In the genomic region with DNA sequence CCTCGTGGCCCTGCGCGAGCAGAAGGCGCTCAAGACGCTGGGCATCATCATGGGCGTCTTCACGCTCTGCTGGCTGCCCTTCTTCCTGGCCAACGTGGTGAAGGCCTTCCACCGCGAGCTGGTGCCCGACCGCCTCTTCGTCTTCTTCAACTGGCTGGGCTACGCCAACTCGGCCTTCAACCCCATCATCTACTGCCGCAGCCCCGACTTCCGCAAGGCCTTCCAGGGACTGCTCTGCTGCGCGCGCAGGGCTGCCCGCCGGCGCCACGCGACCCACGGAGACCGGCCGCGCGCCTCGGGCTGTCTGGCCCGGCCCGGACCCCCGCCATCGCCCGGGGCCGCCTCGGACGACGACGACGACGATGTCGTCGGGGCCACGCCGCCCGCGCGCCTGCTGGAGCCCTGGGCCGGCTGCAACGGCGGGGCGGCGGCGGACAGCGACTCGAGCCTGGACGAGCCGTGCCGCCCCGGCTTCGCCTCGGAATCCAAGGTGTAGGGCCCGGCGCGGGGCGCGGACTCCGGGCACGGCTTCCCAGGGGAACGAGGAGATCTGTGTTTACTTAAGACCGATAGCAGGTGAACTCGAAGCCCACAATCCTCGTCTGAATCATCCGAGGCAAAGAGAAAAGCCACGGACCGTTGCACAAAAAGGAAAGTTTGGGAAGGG, we compare ENCODE assay signal across 8 cellular contexts. TPM values are rescaled to one million over a fixed set of nuclear protein-coding genes. Genes with fewer than 3 reads are reported as not detected.
DNase-seq lines count a peak whose midpoint lies in the region; ATAC-seq and TF ChIP-seq lines count a peak whose summit lies in the region.

No MANE protein-coding gene starts in this region.

- intact Hi-C loops in vagina (cut with DNase I): loop anchor here (10.0 kb wide), 1 partner anchor 760 kb away; no protein-coding TSS in a partner anchor

- H3K4me3 ChIP-seq in GM08714 (ENCODE audit: low read length) (peak overlapping the region; percentile 31; the same call in 1 of the 2 replicates), vagina (peak overlapping the region; percentile 2 to 26)

- H3K27me3 ChIP-seq in vagina: peaks cover 3% of the 10 kb centered on the region

- H3K27ac ChIP-seq in vagina: no peak overlapping the region

- H3K36me3 Mint-ChIP-seq in central memory CD8-positive, alpha-beta T cell (ENCODE audit: insufficient read depth): peaks cover 7% of the 10 kb centered on the region
- no peaks in the 10 kb centered on the region for H3K36me3 Mint-ChIP-seq in mesothelial cell of epicardium

- ATAC-seq in central memory CD8-positive, alpha-beta T cell (replicated peaks; ENCODE audit: extremely low read depth, poor library complexity, severe bottlenecking): no peak
- ATAC-seq in HG03571 (IDR thresholded peaks at IDR 0.05; ENCODE audit: unreplicated experiment): no peak
- ATAC-seq in GM18873 (IDR thresholded peaks at IDR 0.05; ENCODE audit: low FRiP score, unreplicated experiment): no peak
- ATAC-seq in GM19328 (IDR thresholded peaks at IDR 0.05; ENCODE audit: unreplicated experiment): no peak

- peaks cover 19% of the 10 kb centered on the region for H3K4me1 Mint-ChIP-seq in central memory CD8-positive, alpha-beta T cell
- peaks cover 11% of the 10 kb centered on the region for H3K4me1 Mint-ChIP-seq in mesothelial cell of epicardium

- H3K9me3 Mint-ChIP-seq in central memory CD8-positive, alpha-beta T cell: no peaks in the 10 kb centered on the region
- H3K9me3 Mint-ChIP-seq in mesothelial cell of epicardium: no peaks in the 10 kb centered on the region

- H3K9me3 ChIP-seq in vagina: no peaks in the 10 kb centered on the region

- DNase-seq in NCI-H510A (lab: John Stamatoyannopoulos, UW): peak; percentile 46
- DNase-seq in central memory CD8-positive, alpha-beta T cell (ENCODE audit: low spot score in 2 of 2): peak in 1 of 2 donors; percentile 10
- peak; percentile 32 to 62 for DNase-seq in mesothelial cell of epicardium (ENCODE audit: low spot score in 2 of 2, unreplicated experiment in 2 of 2)
- DNase-seq in vagina (ENCODE audit: extremely low spot score in 2 of 2): no peak

- H3K36me3 ChIP-seq in vagina: no peaks in the 10 kb centered on the region

- H3K27me3 Mint-ChIP-seq in central memory CD8-positive, alpha-beta T cell: peaks cover 87% of the 10 kb centered on the region
- H3K27me3 Mint-ChIP-seq in mesothelial cell of epicardium (ENCODE audit: low read depth): peaks cover 92% of the 10 kb centered on the region

- TF ChIP-seq POLR2A in vagina (IDR thresholded peaks at IDR 0.05): no peak

- no peak overlapping the region for H3K27ac Mint-ChIP-seq in central memory CD8-positive, alpha-beta T cell (ENCODE audit: low read depth)
- H3K27ac Mint-ChIP-seq in mesothelial cell of epicardium: no peak overlapping the region

- peaks cover 12% of the 10 kb centered on the region for H3K4me1 ChIP-seq in vagina

- H3K4me3 Mint-ChIP-seq in central memory CD8-positive, alpha-beta T cell: peak overlapping the region; percentile 74
- peak overlapping the region; percentile 46 for H3K4me3 Mint-ChIP-seq in mesothelial cell of epicardium

- TF ChIP-seq CTCF in mesothelial cell of epicardium (IDR thresholded peaks at IDR 0.05; ENCODE audit: unreplicated experiment) (no peak), vagina (IDR thresholded peaks at IDR 0.05) (no peak)

RNA-seq across cellular contexts. Expression of a gene that starts 1.5 kb away (rescaled TPM):
- 0.07 to 0.18 TPM in 2 of 3 replicates, not detected in the other for total RNA-seq in mesothelial cell of epicardium
- total RNA-seq in vagina: not detected

Comparison
In these comparisons a context has a peak if more than half of its experiments do, and no peak if none do; other contexts are left out.
1. DNase-seq: peak in NCI-H510A (single experiment) and mesothelial cell of epicardium (2 of 2); none in vagina (0 of 2).